8 cellular contexts compared by ENCODE assay signal in the genomic region with DNA sequence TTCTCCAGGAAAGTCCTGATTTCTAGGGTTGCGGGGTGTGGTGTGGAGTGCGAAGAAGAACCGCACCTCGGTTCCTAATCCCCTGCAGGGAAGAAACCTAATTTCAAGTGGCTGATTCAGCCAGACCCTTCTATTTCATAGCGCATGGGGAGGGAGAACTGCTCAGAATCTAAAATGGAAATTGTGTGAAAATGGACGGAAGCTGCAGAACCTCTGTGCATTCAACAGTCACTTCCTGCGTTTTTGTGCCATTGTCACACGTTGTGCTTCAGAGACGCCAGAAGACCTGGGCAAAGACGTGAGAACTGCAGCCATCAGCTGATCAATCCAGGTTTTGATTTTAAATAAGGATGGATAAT. TPM values are rescaled to one million over a fixed set of nuclear protein-coding genes. Genes with fewer than 3 reads are reported as not detected.
A peak's percentile ranks its signal among the peaks of the same experiment; 100 is the strongest.
DNase-seq lines count a peak whose midpoint lies in the region; ATAC-seq and TF ChIP-seq lines count a peak whose summit lies in the region.

No MANE protein-coding gene starts in this region.

- H3K4me1 Mint-ChIP-seq in activated CD8-positive, alpha-beta T cell treated with anti-CD3 and anti-CD28 coated beads for 36 hours (ENCODE audit: low read depth), result peaks cover 51% of the 10 kb centered on the region
- H3K4me1 Mint-ChIP-seq in glutamatergic neuron (ENCODE audit: low read depth, unreplicated experiment), result peaks cover 3% of the 10 kb centered on the region

- H3K36me3 Mint-ChIP-seq in activated CD8-positive, alpha-beta T cell treated with anti-CD3 and anti-CD28 coated beads for 36 hours (ENCODE audit: low read depth), result peaks cover 26% of the 10 kb centered on the region
- H3K36me3 Mint-ChIP-seq in glutamatergic neuron (ENCODE audit: unreplicated experiment), result no peaks in the 10 kb centered on the region

- POLR2A ChIA-PET in activated CD8-positive, alpha-beta T cell treated with anti-CD3 and anti-CD28 coated beads for 36 hours (lab: Charles Lee), result interaction anchor here (0.6 to 2.8 kb wide), 11 partner anchors 8 to 213 kb away, joined by 3 to 11 read pairs (median 3); a partner anchor contains a TSS

- H3K4me3 Mint-ChIP-seq in activated CD8-positive, alpha-beta T cell treated with anti-CD3 and anti-CD28 coated beads for 36 hours, result peak overlapping the region; percentile 97
- peak overlapping the region; percentile 95 for H3K4me3 Mint-ChIP-seq in glutamatergic neuron (ENCODE audit: unreplicated experiment)

- intact Hi-C loops in activated CD8-positive, alpha-beta T cell treated with anti-CD3 and anti-CD28 coated beads for 36 hours (cut with micrococcal nuclease), result loop anchor here (2.0 kb wide), 1 partner anchor 19 kb away; a partner anchor contains a TSS

- no peaks in the 10 kb centered on the region for H3K9me3 Mint-ChIP-seq in activated CD8-positive, alpha-beta T cell treated with anti-CD3 and anti-CD28 coated beads for 36 hours
- H3K9me3 Mint-ChIP-seq in glutamatergic neuron (ENCODE audit: unreplicated experiment), result no peaks in the 10 kb centered on the region

- peak; percentile 33 for ATAC-seq in HG03064 (IDR thresholded peaks at IDR 0.05; ENCODE audit: low read depth, unreplicated experiment)
- ATAC-seq in activated CD8-positive, alpha-beta T cell treated with anti-CD3 and anti-CD28 coated beads for 36 hours, result peak; percentile 39
- no peak for ATAC-seq in esophagus mucosa

- peak overlapping the region; percentile 98 for H3K27ac Mint-ChIP-seq in activated CD8-positive, alpha-beta T cell treated with anti-CD3 and anti-CD28 coated beads for 36 hours
- H3K27ac Mint-ChIP-seq in glutamatergic neuron (ENCODE audit: unreplicated experiment), result no peak overlapping the region

- no peak for TF ChIP-seq CTCF in activated CD8-positive, alpha-beta T cell treated with anti-CD3 and anti-CD28 coated beads for 36 hours (IDR thresholded peaks at IDR 0.05)
- TF ChIP-seq CTCF in glutamatergic neuron (IDR thresholded peaks at IDR 0.05; ENCODE audit: partially characterized antibody, unreplicated experiment), result no peak

- no peaks in the 10 kb centered on the region for H3K27me3 Mint-ChIP-seq in activated CD8-positive, alpha-beta T cell treated with anti-CD3 and anti-CD28 coated beads for 36 hours
- peaks cover 17% of the 10 kb centered on the region for H3K27me3 Mint-ChIP-seq in glutamatergic neuron (ENCODE audit: unreplicated experiment)

- peak overlapping the region; percentile 46 to 58 (median 54) for H3K4me3 ChIP-seq in skin epidermis

- H3K27ac ChIP-seq in skin epidermis, result peak overlapping the region in 16 of 21 experiments; percentile 34 to 92 (median 72)

- CTCF ChIA-PET in activated CD8-positive, alpha-beta T cell treated with anti-CD3 and anti-CD28 coated beads for 36 hours (lab: Charles Lee), result interaction anchor here (0.8 to 1.6 kb wide), 9 partner anchors 11 to 381 kb away, joined by 3 to 6 read pairs (median 4); a partner anchor contains a TSS

- peak; percentile 37 for DNase-seq in NCI-H1105 treated with DMSO at 0.1 percent for 48 hours (lab: John Stamatoyannopoulos, UW)
- DNase-seq in NCI-H1105 (lab: John Stamatoyannopoulos, UW), result no peak
- peak; percentile 58 for DNase-seq in activated CD8-positive, alpha-beta T cell treated with anti-CD3 and anti-CD28 coated beads for 36 hours
- DNase-seq in glutamatergic neuron, result no peak
- no peak for DNase-seq in HuH-7.5 (ENCODE audit: low spot score)

RNA-seq across cellular contexts. Expression of a gene that starts 1.2 kb away (rescaled TPM):
- 10 to 100 TPM; 21.0 to 24.0 TPM for total RNA-seq in activated CD8-positive, alpha-beta T cell treated with anti-CD3 and anti-CD28 coated beads for 36 hours
- total RNA-seq in glutamatergic neuron (ENCODE audit: unreplicated experiment), result not detected
- 1.5 TPM for total RNA-seq in esophagus mucosa

RNA-seq across cellular contexts. Expression of a gene that starts 18.6 kb away (rescaled TPM):
- total RNA-seq in activated CD8-positive, alpha-beta T cell treated with anti-CD3 and anti-CD28 coated beads for 36 hours, result 10 to 100 TPM; 26.5 to 34.6 TPM
- total RNA-seq in glutamatergic neuron (ENCODE audit: unreplicated experiment) (7.0 TPM), esophagus mucosa (8.0 TPM)

Comparison
In these comparisons a context has a peak if more than half of its experiments do, and no peak if none do; other contexts are left out.
1. DNase-seq: peak in NCI-H1105 treated with DMSO at 0.1 percent for 48 hours (single experiment) and activated CD8-positive, alpha-beta T cell treated with anti-CD3 and anti-CD28 coated beads for 36 hours (single experiment); none in NCI-H1105 (single experiment), glutamatergic neuron (single experiment) and HuH-7.5 (single experiment).